In the genomic region with DNA sequence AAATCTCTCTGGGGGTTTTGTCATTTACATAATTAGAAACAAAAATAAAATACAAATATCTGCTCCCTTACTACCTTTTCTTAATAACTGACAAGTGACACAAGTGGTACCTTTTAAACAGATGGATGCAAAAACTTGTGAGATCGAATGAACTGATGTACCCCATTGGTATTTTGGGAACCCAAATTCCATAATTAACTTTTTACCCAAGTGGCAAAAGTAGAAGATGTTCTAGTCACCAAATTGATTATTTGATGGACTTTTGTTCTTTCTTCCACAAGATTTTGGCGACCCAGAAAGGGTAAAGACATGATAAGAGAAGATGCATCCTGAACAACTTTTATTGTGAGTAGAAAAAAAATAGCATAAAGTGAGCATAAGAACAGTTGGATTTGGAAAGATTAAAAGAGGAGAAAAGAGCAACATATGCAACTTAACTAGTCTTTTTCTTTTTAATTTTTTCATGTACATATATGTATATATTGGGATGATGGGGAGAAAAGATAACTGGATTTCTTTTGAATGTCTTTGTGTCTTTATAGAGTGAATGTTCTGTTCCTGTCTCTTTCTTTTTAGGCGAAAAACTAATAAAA, we compare ENCODE assay signal across 11 cellular contexts.
DNase-seq lines count a peak whose midpoint lies in the region; ATAC-seq and TF ChIP-seq lines count a peak whose summit lies in the region.
"Had no signal": no experiment of that assay in that cellular context is flagged by ENCODE, and none has a peak within 500 bp of the region (broad histone marks: within the 10 kb centered on the region; RNA-seq: fewer than 3 reads in every experiment).

No MANE protein-coding gene starts in this region.

- H3K4me1 Mint-ChIP-seq in activated T-cell treated with anti-CD3 and anti-CD28 coated beads, Interleukin-2, amount 50 U/mL, for 72 hours (ENCODE audit: low read depth): peaks cover 9% of the 10 kb centered on the region
- H3K4me1 Mint-ChIP-seq in activated naive CD8-positive, alpha-beta T cell (ENCODE audit: low read depth): peaks cover 11% of the 10 kb centered on the region
- H3K4me1 Mint-ChIP-seq: activated T-helper 17 cell treated with anti-CD3 and anti-CD28 coated beads, Interleukin-2, amount 50 U/mL, for 72 hours had no signal

- H3K36me3 Mint-ChIP-seq in activated T-cell treated with anti-CD3 and anti-CD28 coated beads, Interleukin-2, amount 50 U/mL, for 72 hours (ENCODE audit: insufficient read depth in 2 of 2): no peaks in the 10 kb centered on the region
- H3K36me3 Mint-ChIP-seq in activated naive CD8-positive, alpha-beta T cell: no peaks in the 10 kb centered on the region

- 57 to 60% methylated on average over 3 of the region's 3 CpGs for WGBS in thyroid gland, 2 donors

- H3K9me3 ChIP-seq in thyroid gland: no peaks in the 10 kb centered on the region
- H3K9me3 ChIP-seq: colonic mucosa had no signal

- peak overlapping the region in 1 of 2 donors; percentile 10 for H3K4me3 Mint-ChIP-seq in activated T-cell treated with anti-CD3 and anti-CD28 coated beads, Interleukin-2, amount 50 U/mL, for 72 hours
- no peak overlapping the region for H3K4me3 Mint-ChIP-seq in activated naive CD8-positive, alpha-beta T cell
- H3K4me3 Mint-ChIP-seq: activated B cell treated with CpG ODN at 0.5 μM for 24 hours; activated T-helper 17 cell treated with anti-CD3 and anti-CD28 coated beads, Interleukin-2, amount 50 U/mL, for 72 hours had no signal

- H3K27me3 Mint-ChIP-seq in activated T-cell treated with anti-CD3 and anti-CD28 coated beads, Interleukin-2, amount 50 U/mL, for 72 hours (ENCODE audit: low read depth): no peaks in the 10 kb centered on the region
- H3K27me3 Mint-ChIP-seq in activated naive CD8-positive, alpha-beta T cell: no peaks in the 10 kb centered on the region
- H3K27me3 Mint-ChIP-seq: activated B cell treated with CpG ODN at 0.5 μM for 24 hours; activated T-helper 17 cell treated with anti-CD3 and anti-CD28 coated beads, Interleukin-2, amount 50 U/mL, for 72 hours had no signal

- DNase-seq in activated T-cell treated with anti-CD3 and anti-CD28 coated beads, Interleukin-2, amount 50 U/mL, for 72 hours: no peak
- DNase-seq in activated T-cell treated with anti-CD3 and anti-CD28 coated beads, Interleukin-2, amount 50 U/mL, for 48 hours: no peak
- peak; percentile 56 for DNase-seq in inferior parietal cortex (ENCODE audit: extremely low spot score)
- no peak for DNase-seq in thyroid gland
- DNase-seq in activated CD4-positive, alpha-beta T cell treated with anti-CD3 and anti-CD28 coated beads, Interleukin-2, amount 50 U/mL, for 4 hours: no peak
- DNase-seq in T-helper 1 cell: no peak
- DNase-seq: activated B cell treated with CpG ODN at 0.5 μM for 24 hours had no signal

- H3K27me3 ChIP-seq in thyroid gland: no peaks in the 10 kb centered on the region
- H3K27me3 ChIP-seq: colonic mucosa had no signal

- no peaks in the 10 kb centered on the region for H3K9me3 Mint-ChIP-seq in activated T-cell treated with anti-CD3 and anti-CD28 coated beads, Interleukin-2, amount 50 U/mL, for 72 hours
- no peaks in the 10 kb centered on the region for H3K9me3 Mint-ChIP-seq in activated naive CD8-positive, alpha-beta T cell (ENCODE audit: low read depth)
- H3K9me3 Mint-ChIP-seq: activated B cell treated with CpG ODN at 0.5 μM for 24 hours; activated T-helper 17 cell treated with anti-CD3 and anti-CD28 coated beads, Interleukin-2, amount 50 U/mL, for 72 hours had no signal

- intact Hi-C loops in thyroid gland (cut with DNase I): no loop called here

- no peak for TF ChIP-seq CTCF in thyroid gland (IDR thresholded peaks at IDR 0.05)

- TF ChIP-seq POLR2A in thyroid gland (IDR thresholded peaks at IDR 0.05): no peak

- ATAC-seq in activated T-cell treated with anti-CD3 and anti-CD28 coated beads, Interleukin-2, amount 50 U/mL, for 72 hours (replicated peaks in 1 of 2): no peak
- no peak for ATAC-seq in GM19351 (IDR thresholded peaks at IDR 0.05; ENCODE audit: unreplicated experiment)
- ATAC-seq: activated T-helper 17 cell treated with anti-CD3 and anti-CD28 coated beads, Interleukin-2, amount 50 U/mL, for 72 hours had no signal

- peaks cover 40 to 46% of the 10 kb centered on the region in 2 donors for H3K4me1 ChIP-seq in thyroid gland
- H3K4me1 ChIP-seq: colonic mucosa had no signal

- H3K27ac Mint-ChIP-seq in activated T-cell treated with anti-CD3 and anti-CD28 coated beads, Interleukin-2, amount 50 U/mL, for 72 hours: peak overlapping the region; percentile 6
- H3K27ac Mint-ChIP-seq in activated naive CD8-positive, alpha-beta T cell: peak overlapping the region; percentile 18
- H3K27ac Mint-ChIP-seq: activated B cell treated with CpG ODN at 0.5 μM for 24 hours; activated T-helper 17 cell treated with anti-CD3 and anti-CD28 coated beads, Interleukin-2, amount 50 U/mL, for 72 hours had no signal

- no peaks in the 10 kb centered on the region for H3K36me3 ChIP-seq in thyroid gland
- H3K36me3 ChIP-seq: colonic mucosa had no signal

- peak overlapping the region in 1 of 3 donors; percentile 32 for H3K4me3 ChIP-seq in thyroid gland (replicated peaks in 1 of 3)

- peak overlapping the region; percentile 66 to 73 (median 70) for H3K27ac ChIP-seq in thyroid gland
- H3K27ac ChIP-seq: colonic mucosa had no signal
